Comparison of ENCODE assay signal across 8 cellular contexts in the genomic region with DNA sequence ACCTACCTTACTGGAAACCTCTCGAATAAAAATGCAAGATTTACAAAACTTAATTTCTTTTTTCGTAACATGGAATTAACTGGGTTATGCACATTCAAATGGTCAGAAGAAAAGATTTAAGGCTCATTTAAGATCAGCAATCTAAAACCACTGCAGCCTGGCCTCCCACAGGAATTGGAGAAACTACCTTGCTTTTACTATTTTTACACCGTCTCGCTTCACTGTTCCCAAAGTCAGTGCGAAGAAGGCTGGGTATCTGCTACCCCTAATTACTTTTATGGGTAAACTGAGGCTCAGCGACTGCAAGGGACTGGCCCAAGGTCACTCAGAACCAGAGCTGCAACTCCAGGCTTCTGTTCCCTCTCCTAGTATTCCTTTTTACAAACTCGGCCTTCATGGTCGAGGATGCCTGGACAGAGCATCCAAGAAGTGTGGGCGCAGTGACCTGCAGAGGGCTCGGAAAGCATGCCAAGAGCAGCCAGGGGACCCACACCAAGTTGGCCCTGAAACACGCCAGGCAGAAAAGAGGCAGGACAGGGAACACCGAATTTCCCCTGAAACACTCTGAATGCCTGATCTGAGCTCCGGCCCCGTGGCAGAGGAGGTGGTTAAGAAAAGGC. TPM values are rescaled to one million over a fixed set of nuclear protein-coding genes. Genes with fewer than 3 reads are reported as not detected.
DNase-seq lines count a peak whose midpoint lies in the region; ATAC-seq lines count a peak whose summit lies in the region.

No MANE protein-coding gene starts in this region.

- peak; percentile 1 for ATAC-seq in HG02759 (IDR thresholded peaks at IDR 0.05; ENCODE audit: unreplicated experiment)
- ATAC-seq in natural killer cell treated with Interleukin-12 subunit alpha and Interleukin-12 subunit beta and Interleukin-15 and Interleukin-18, amount 100 ng/mL, for 72 hours, result no peak

- H3K9ac ChIP-seq in SK-N-MC (ENCODE audit: insufficient read length), result peak overlapping the region; percentile 94

- H3K27ac Mint-ChIP-seq in natural killer cell treated with Interleukin-12 subunit alpha and Interleukin-12 subunit beta and Interleukin-15 and Interleukin-18, amount 100 ng/mL, for 72 hours, result peak overlapping the region; percentile 98 to 99

- peaks cover 25% of the 10 kb centered on the region for H3K36me3 Mint-ChIP-seq in natural killer cell treated with Interleukin-12 subunit alpha and Interleukin-12 subunit beta and Interleukin-15 and Interleukin-18, amount 100 ng/mL, for 72 hours

- peak overlapping the region; percentile 98 for H3K4me3 Mint-ChIP-seq in natural killer cell treated with Interleukin-12 subunit alpha and Interleukin-12 subunit beta and Interleukin-15 and Interleukin-18, amount 100 ng/mL, for 72 hours

- peaks cover 42 to 66% of the 10 kb centered on the region in 2 donors for H3K4me1 Mint-ChIP-seq in natural killer cell treated with Interleukin-12 subunit alpha and Interleukin-12 subunit beta and Interleukin-15 and Interleukin-18, amount 100 ng/mL, for 72 hours (ENCODE audit: low read depth in 2 of 2)

- H3K9me3 ChIP-seq in SK-N-MC (ENCODE audit: low read depth, low read length), result no peaks in the 10 kb centered on the region

- H3K27ac ChIP-seq in SK-N-MC, result peak overlapping the region; percentile 70; the same call in 1 of the 2 replicates
- peak overlapping the region; percentile 85 for H3K27ac ChIP-seq in epithelial cell of prostate

- H3K36me3 ChIP-seq in SK-N-MC (ENCODE audit: insufficient read depth, low read length), result peaks cover 39% of the 10 kb centered on the region

- H3K4me3 ChIP-seq in SK-N-MC, result peak overlapping the region; percentile 97

- no peaks in the 10 kb centered on the region for H3K9me3 Mint-ChIP-seq in natural killer cell treated with Interleukin-12 subunit alpha and Interleukin-12 subunit beta and Interleukin-15 and Interleukin-18, amount 100 ng/mL, for 72 hours

- H3K27me3 Mint-ChIP-seq in natural killer cell treated with Interleukin-12 subunit alpha and Interleukin-12 subunit beta and Interleukin-15 and Interleukin-18, amount 100 ng/mL, for 72 hours, result peaks cover 0 to 3% of the 10 kb centered on the region in 2 donors

- DNase-seq in ELF-1 (ENCODE audit: low read depth, low spot score) (peak; percentile 46), SK-N-MC (ENCODE audit: low read depth, low spot score) (no peak), epithelial cell of prostate (ENCODE audit: low read depth, low spot score) (no peak), SIG-M5 (lab: John Stamatoyannopoulos, UW) (no peak), NCI-H1105 (lab: John Stamatoyannopoulos, UW) (no peak), SHP77 treated with DMSO at 0.1 percent for 48 hours (lab: John Stamatoyannopoulos, UW) (no peak)
- no peak for DNase-seq in natural killer cell treated with Interleukin-12 subunit alpha and Interleukin-12 subunit beta and Interleukin-15 and Interleukin-18, amount 100 ng/mL, for 72 hours (ENCODE audit: low spot score)

RNA-seq across cellular contexts. Expression of a gene that starts 0.9 kb away (rescaled TPM):
- 10 to 100 TPM; 41.2 to 75.5 TPM for total RNA-seq in natural killer cell treated with Interleukin-12 subunit alpha and Interleukin-12 subunit beta and Interleukin-15 and Interleukin-18, amount 100 ng/mL, for 72 hours

RNA-seq across cellular contexts. Expression of a gene that starts 42.8 kb away (rescaled TPM):
- total RNA-seq in natural killer cell treated with Interleukin-12 subunit alpha and Interleukin-12 subunit beta and Interleukin-15 and Interleukin-18, amount 100 ng/mL, for 72 hours, result 10 to 100 TPM; 15.4 to 17.4 TPM
